ENCODE assay signal across 17 cellular contexts in genomic region chr2:118903029-118903351, GRCh38. TPM values are rescaled to one million over a fixed set of nuclear protein-coding genes. Genes with fewer than 3 reads are reported as not detected.
"Had no signal": no experiment of that assay in that cellular context is flagged by ENCODE, and none has a peak within 500 bp of the region (broad histone marks: within the 10 kb centered on the region; RNA-seq: fewer than 3 reads in every experiment).

No MANE protein-coding gene starts in this region.

- H3K27ac Mint-ChIP-seq: activated CD4-positive, alpha-beta memory T cell treated with anti-CD3 and anti-CD28 coated beads, Interleukin-2, amount 10 ng/mL, durations not matched to agents 7 days and 5 days; dendritic cell treated with granulocyte-macrophage colony-stimulating factor and Interleukin-4, amounts not matched to agents 40 ng/mL and 50 ng/mL, for 4 days; type B pancreatic cell had no signal

- H3K4me1 Mint-ChIP-seq: activated CD4-positive, alpha-beta memory T cell treated with anti-CD3 and anti-CD28 coated beads, Interleukin-2, amount 10 ng/mL, durations not matched to agents 7 days and 5 days had no signal

- H3K36me3 Mint-ChIP-seq: type B pancreatic cell had no signal

- H3K9me3 Mint-ChIP-seq: dendritic cell treated with granulocyte-macrophage colony-stimulating factor and Interleukin-4, amounts not matched to agents 40 ng/mL and 50 ng/mL, for 4 days; type B pancreatic cell had no signal

- ATAC-seq: foreskin keratinocyte had no signal

- H3K27me3 Mint-ChIP-seq: activated CD4-positive, alpha-beta memory T cell treated with anti-CD3 and anti-CD28 coated beads, Interleukin-2, amount 10 ng/mL, durations not matched to agents 7 days and 5 days had no signal

- DNase-seq: activated CD4-positive, alpha-beta memory T cell treated with anti-CD3 and anti-CD28 coated beads, Interleukin-2, amount 10 ng/mL, durations not matched to agents 7 days and 5 days; activated CD4-positive, CD25-positive, alpha-beta regulatory T cell treated with anti-CD3 and anti-CD28 coated beads, Interleukin-2, amount 50 U/mL, for 72 hours; activated CD8-positive, alpha-beta memory T cell treated with anti-CD3 and anti-CD28 coated beads, Interleukin-2, amount 50 U/mL, for 4 hours; effector memory CD4-positive, alpha-beta T cell; foreskin keratinocyte; glutamatergic neuron; hypothalamus; left ventricle myocardium superior; mesenchymal stem cell; right cardiac atrium; stimulated activated CD4-positive, alpha-beta T cell treated with anti-CD3 and anti-CD28 coated beads, Interleukin-15, amount 100 ng/mL, for 24 hours; stimulated activated CD4-positive, alpha-beta T cell treated with anti-CD3 and anti-CD28 coated beads, Interleukin-4, amount 100 ng/mL, for 1 hour; T1000 had no signal

- H3K4me3 Mint-ChIP-seq: activated CD4-positive, alpha-beta memory T cell treated with anti-CD3 and anti-CD28 coated beads, Interleukin-2, amount 10 ng/mL, durations not matched to agents 7 days and 5 days; type B pancreatic cell had no signal

RNA-seq across cellular contexts. Expression of gene MARCO, which starts 39.0 kb away (rescaled TPM):
- total RNA-seq: activated CD4-positive, alpha-beta memory T cell treated with anti-CD3 and anti-CD28 coated beads, Interleukin-2, amount 10 ng/mL, durations not matched to agents 7 days and 5 days had no signal
- polyA plus RNA-seq: neural cell had no signal

RNA-seq across cellular contexts. Expression of gene EN1, which starts 55.5 kb away (rescaled TPM):
- total RNA-seq: activated CD4-positive, alpha-beta memory T cell treated with anti-CD3 and anti-CD28 coated beads, Interleukin-2, amount 10 ng/mL, durations not matched to agents 7 days and 5 days; foreskin keratinocyte; kidney epithelial cell; left ventricle myocardium superior; right cardiac atrium had no signal
- polyA plus RNA-seq: neural cell, right cardiac atrium had no signal
